ENCODE assay signal across 20 cellular contexts in the genomic region with DNA sequence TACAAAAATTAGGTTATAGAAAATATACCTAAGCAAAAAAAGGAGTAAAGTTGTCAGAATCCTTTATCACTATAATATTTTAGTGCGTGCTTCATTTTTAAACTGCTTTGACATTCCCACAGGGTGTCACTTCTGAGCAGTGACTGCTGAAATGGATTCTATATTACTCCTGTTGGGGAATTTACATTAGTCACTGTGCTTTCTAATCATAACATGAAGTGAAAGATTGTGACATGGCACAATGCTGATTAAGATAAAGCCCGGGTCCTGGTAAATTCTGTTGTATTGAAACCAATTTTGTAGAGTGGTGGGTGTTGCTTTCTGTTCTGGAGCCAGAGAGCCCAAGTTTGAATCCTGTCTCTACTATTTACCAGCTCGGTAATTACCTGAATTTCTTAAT. TPM values are rescaled to one million over a fixed set of nuclear protein-coding genes. Genes with fewer than 3 reads are reported as not detected.
DNase-seq lines count a peak whose midpoint lies in the region; ATAC-seq lines count a peak whose summit lies in the region.
"Had no signal": no experiment of that assay in that cellular context is flagged by ENCODE, and none has a peak within 500 bp of the region (broad histone marks: within the 10 kb centered on the region; RNA-seq: fewer than 3 reads in every experiment).

No MANE protein-coding gene starts in this region.

- DNase-seq in activated CD4-positive, alpha-beta T cell treated with anti-CD3 and anti-CD28 coated beads for 36 hours: peak; percentile 20
- DNase-seq in activated CD4-positive, alpha-beta T cell treated with anti-CD3 and anti-CD28 coated beads, Interleukin-2, amount 50 U/mL, for 4 hours: no peak
- DNase-seq in NCI-H460 (ENCODE audit: extremely low read depth, low read depth) (peak; percentile 26), iris pigment epithelial cell (ENCODE audit: low read depth) (peak; percentile 11), HT-29 (ENCODE audit: low spot score) (no peak)
- DNase-seq: activated CD4-positive, alpha-beta T cell treated with anti-CD3 and anti-CD28 coated beads, Interleukin-2, amount 50 U/mL, for 48 hours; amniotic stem cell; esophagus squamous epithelium; mucosa of descending colon; NCI-H1417 treated with DMSO at 0.1 percent for 48 hours; retina; SK-N-SH; stimulated activated CD4-positive, alpha-beta T cell treated with anti-CD3 and anti-CD28 coated beads, Interleukin-12 subunit alpha, Interleukin-12 subunit beta, amount 100 ng/mL, for 4 hours; stimulated activated naive B cell treated with anti-CD40 and anti-IgM and Interleukin-4, amounts not matched to agents 10 μg/mL and 1 μg/mL and 100 μg/mL, for 72 hours; transverse colon had no signal

- H3K27ac Mint-ChIP-seq in activated CD4-positive, alpha-beta T cell treated with anti-CD3 and anti-CD28 coated beads for 36 hours: no peak overlapping the region
- H3K27ac Mint-ChIP-seq: activated T-helper 1 cell treated with anti-CD3 and anti-CD28 coated beads, Interleukin-12 subunit alpha, Interleukin-12 subunit beta, Interleukin-2, Interleukin-4 antibody, amounts not matched to agents 30 ng/mL and 10 ng/mL and 1 ng/mL, durations not matched to agents 14 hours and 24 hours and 36 hours; stimulated activated naive B cell treated with anti-CD40 and anti-IgM and Interleukin-4, amounts not matched to agents 10 μg/mL and 1 μg/mL and 100 μg/mL, for 72 hours had no signal

- intact Hi-C loops in activated CD4-positive, alpha-beta T cell treated with anti-CD3 and anti-CD28 coated beads for 36 hours (cut with DNase I, micrococcal nuclease): loop anchor here in 1 of 2 experiments (1.0 kb wide), 1 partner anchor 18 kb away; no protein-coding TSS in a partner anchor

- H3K9me3 Mint-ChIP-seq in activated CD4-positive, alpha-beta T cell treated with anti-CD3 and anti-CD28 coated beads for 36 hours (ENCODE audit: low read depth): no peaks in the 10 kb centered on the region
- H3K9me3 Mint-ChIP-seq: activated T-helper 1 cell treated with anti-CD3 and anti-CD28 coated beads, Interleukin-12 subunit alpha, Interleukin-12 subunit beta, Interleukin-2, Interleukin-4 antibody, amounts not matched to agents 30 ng/mL and 10 ng/mL and 1 ng/mL, durations not matched to agents 14 hours and 24 hours and 36 hours; stimulated activated naive B cell treated with anti-CD40 and anti-IgM and Interleukin-4, amounts not matched to agents 10 μg/mL and 1 μg/mL and 100 μg/mL, for 72 hours had no signal

- peaks cover 17% of the 10 kb centered on the region for H3K36me3 Mint-ChIP-seq in activated CD4-positive, alpha-beta T cell treated with anti-CD3 and anti-CD28 coated beads for 36 hours (ENCODE audit: low read depth)

- CTCF ChIA-PET in activated CD4-positive, alpha-beta T cell treated with anti-CD3 and anti-CD28 coated beads for 36 hours (lab: Charles Lee): interaction anchor here (1.5 to 2.7 kb wide), 2 partner anchors 15 to 17 kb away, joined by 4 to 11 read pairs; no protein-coding TSS in a partner anchor

- peak; percentile 90 for ATAC-seq in activated CD4-positive, alpha-beta T cell treated with anti-CD3 and anti-CD28 coated beads for 36 hours
- ATAC-seq in GM19463 (IDR thresholded peaks at IDR 0.05; ENCODE audit: unreplicated experiment) (peak; percentile 58), HG03097 (IDR thresholded peaks at IDR 0.05; ENCODE audit: low FRiP score, unreplicated experiment) (no peak), HG03460 (IDR thresholded peaks at IDR 0.05; ENCODE audit: unreplicated experiment) (no peak)
- ATAC-seq: left lobe of liver, mucosa of descending colon had no signal

- H3K27me3 Mint-ChIP-seq in activated CD4-positive, alpha-beta T cell treated with anti-CD3 and anti-CD28 coated beads for 36 hours: no peaks in the 10 kb centered on the region
- H3K27me3 Mint-ChIP-seq: stimulated activated naive B cell treated with anti-CD40 and anti-IgM and Interleukin-4, amounts not matched to agents 10 μg/mL and 1 μg/mL and 100 μg/mL, for 72 hours had no signal

- POLR2A ChIA-PET in activated CD4-positive, alpha-beta T cell treated with anti-CD3 and anti-CD28 coated beads for 36 hours (lab: Charles Lee): interaction anchor here (0.6 kb wide), 1 partner anchor 25 kb away, joined by 3 read pairs; no protein-coding TSS in a partner anchor

- peaks cover 11% of the 10 kb centered on the region for H3K4me1 Mint-ChIP-seq in activated CD4-positive, alpha-beta T cell treated with anti-CD3 and anti-CD28 coated beads for 36 hours
- H3K4me1 Mint-ChIP-seq: stimulated activated naive B cell treated with anti-CD40 and anti-IgM and Interleukin-4, amounts not matched to agents 10 μg/mL and 1 μg/mL and 100 μg/mL, for 72 hours had no signal

- H3K4me3 Mint-ChIP-seq in activated CD4-positive, alpha-beta T cell treated with anti-CD3 and anti-CD28 coated beads for 36 hours: no peak overlapping the region
- H3K4me3 Mint-ChIP-seq: activated T-helper 1 cell treated with anti-CD3 and anti-CD28 coated beads, Interleukin-12 subunit alpha, Interleukin-12 subunit beta, Interleukin-2, Interleukin-4 antibody, amounts not matched to agents 30 ng/mL and 10 ng/mL and 1 ng/mL, durations not matched to agents 14 hours and 24 hours and 36 hours; stimulated activated naive B cell treated with anti-CD40 and anti-IgM and Interleukin-4, amounts not matched to agents 10 μg/mL and 1 μg/mL and 100 μg/mL, for 72 hours had no signal

RNA-seq across cellular contexts. Expression of a gene that starts 36.4 kb away (rescaled TPM):
- 1 to 10 TPM; 2.7 to 3.3 TPM for total RNA-seq in activated CD4-positive, alpha-beta T cell treated with anti-CD3 and anti-CD28 coated beads for 36 hours
- 2.3 and 2.6 TPM in 2 replicates for total RNA-seq in NCI-H460 (2014; rRNA removed; shearing (Covaris generic))
- 1.6 and 2.3 TPM in 2 replicates for polyA plus RNA-seq in NCI-H460 (2014; cell fraction: nucleus; rRNA removed)
- 2.3 and 3.7 TPM in 2 replicates for total RNA-seq in HT-29 (2014; rRNA removed; shearing (Covaris generic))

Comparison
In these comparisons a context has a peak if more than half of its experiments do, and no peak if none do; other contexts are left out.
1. DNase-seq: peak in activated CD4-positive, alpha-beta T cell treated with anti-CD3 and anti-CD28 coated beads for 36 hours (single experiment), NCI-H460 (single experiment) and iris pigment epithelial cell (single experiment); none in activated CD4-positive, alpha-beta T cell treated with anti-CD3 and anti-CD28 coated beads, Interleukin-2, amount 50 U/mL, for 4 hours (0 of 2) and HT-29 (single experiment).
2. ATAC-seq: peak in activated CD4-positive, alpha-beta T cell treated with anti-CD3 and anti-CD28 coated beads for 36 hours (single experiment) and GM19463 (single experiment); none in HG03097 (single experiment) and HG03460 (single experiment).